In the genomic region with DNA sequence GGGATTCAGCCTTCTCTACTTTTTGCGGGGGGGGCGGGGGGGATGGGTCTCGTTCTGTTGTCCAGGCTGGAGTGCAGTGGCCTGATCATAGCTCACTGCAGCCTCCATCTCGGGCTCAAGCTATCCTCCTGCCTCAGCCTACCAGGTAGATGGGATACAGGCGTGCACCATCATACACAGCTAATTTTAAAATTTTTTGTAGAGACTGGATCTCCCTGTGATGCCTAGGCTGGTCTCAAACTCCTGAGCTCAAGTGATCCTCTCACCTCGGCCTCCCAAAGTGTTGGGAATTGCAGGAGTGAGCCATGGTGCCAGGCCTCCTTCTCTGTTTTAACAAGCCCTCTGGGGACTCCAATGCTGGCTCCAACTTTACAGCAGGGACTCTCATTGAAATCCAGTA, we compare ENCODE assay signal across 9 cellular contexts. TPM values are rescaled to one million over a fixed set of nuclear protein-coding genes. Genes with fewer than 3 reads are reported as not detected.
A peak's percentile ranks its signal among the peaks of the same experiment; 100 is the strongest.
DNase-seq lines count a peak whose midpoint lies in the region; ATAC-seq and TF ChIP-seq lines count a peak whose summit lies in the region.
"Had no signal": no experiment of that assay in that cellular context is flagged by ENCODE, and none has a peak within 500 bp of the region (broad histone marks: within the 10 kb centered on the region; RNA-seq: fewer than 3 reads in every experiment).

No MANE protein-coding gene starts in this region.

- ATAC-seq in activated CD8-positive, alpha-beta memory T cell treated with anti-CD3 and anti-CD28 coated beads, Interleukin-2, amount 10 ng/mL, durations not matched to agents 7 days and 5 days: no peak
- ATAC-seq in stimulated activated effector memory CD8-positive, alpha-beta T cell treated with anti-CD3 and anti-CD28 coated beads, Interleukin-12 subunit alpha, Interleukin-12 subunit beta, amount 100 ng/mL, for 72 hours: no peak
- ATAC-seq in GM18907 (IDR thresholded peaks at IDR 0.05; ENCODE audit: unreplicated experiment): no peak

- no peak for TF ChIP-seq CTCF in WERI-Rb-1 (IDR thresholded peaks at IDR 0.05; ENCODE audit: low read depth, low read length)

- DNase-seq in activated CD8-positive, alpha-beta memory T cell treated with anti-CD3 and anti-CD28 coated beads, Interleukin-2, amount 10 ng/mL, durations not matched to agents 7 days and 5 days: no peak
- DNase-seq in activated CD8-positive, alpha-beta memory T cell treated with anti-CD3 and anti-CD28 coated beads, Interleukin-2, amount 50 U/mL, for 4 hours: no peak
- no peak for DNase-seq in WERI-Rb-1
- DNase-seq in stimulated activated effector memory CD8-positive, alpha-beta T cell treated with anti-CD3 and anti-CD28 coated beads, Interleukin-12 subunit alpha, Interleukin-12 subunit beta, amount 100 ng/mL, for 72 hours (ENCODE audit: low spot score in 2 of 2): no peak
- DNase-seq in HPDE6-E6E7 (ENCODE audit: extremely low spot score): no peak
- no peak for DNase-seq in NCI-H2227 (lab: John Stamatoyannopoulos, UW; ENCODE audit: unreplicated experiment)
- DNase-seq: GF-D8 had no signal

- CTCF ChIA-PET in activated CD8-positive, alpha-beta memory T cell treated with anti-CD3 and anti-CD28 coated beads, Interleukin-2, amount 10 ng/mL, durations not matched to agents 7 days and 5 days (lab: Charles Lee): interaction anchor here (1.0 to 4.4 kb wide), 2 partner anchors 8 to 49 kb away, joined by 3 to 21 read pairs; no protein-coding TSS in a partner anchor

- peaks cover 39% of the 10 kb centered on the region for H3K36me3 Mint-ChIP-seq in activated CD8-positive, alpha-beta memory T cell treated with anti-CD3 and anti-CD28 coated beads, Interleukin-2, amount 10 ng/mL, durations not matched to agents 7 days and 5 days
- H3K36me3 Mint-ChIP-seq in stimulated activated effector memory CD8-positive, alpha-beta T cell treated with anti-CD3 and anti-CD28 coated beads, Interleukin-12 subunit alpha, Interleukin-12 subunit beta, amount 100 ng/mL, for 72 hours: peaks cover 21% of the 10 kb centered on the region

- H3K27me3 ChIP-seq in WERI-Rb-1 (ENCODE audit: insufficient read depth, low read depth, severe bottlenecking): no peaks in the 10 kb centered on the region

- peaks cover 22% of the 10 kb centered on the region for H3K4me1 Mint-ChIP-seq in activated CD8-positive, alpha-beta memory T cell treated with anti-CD3 and anti-CD28 coated beads, Interleukin-2, amount 10 ng/mL, durations not matched to agents 7 days and 5 days
- H3K4me1 Mint-ChIP-seq in stimulated activated effector memory CD8-positive, alpha-beta T cell treated with anti-CD3 and anti-CD28 coated beads, Interleukin-12 subunit alpha, Interleukin-12 subunit beta, amount 100 ng/mL, for 72 hours: peaks cover 37% of the 10 kb centered on the region

- peaks cover 21% of the 10 kb centered on the region for H3K36me3 ChIP-seq in WERI-Rb-1

- no peaks in the 10 kb centered on the region for H3K27me3 Mint-ChIP-seq in activated CD8-positive, alpha-beta memory T cell treated with anti-CD3 and anti-CD28 coated beads, Interleukin-2, amount 10 ng/mL, durations not matched to agents 7 days and 5 days

- peaks cover 30% of the 10 kb centered on the region for H3K9me3 ChIP-seq in WERI-Rb-1 (ENCODE audit: severe bottlenecking)

- no peak overlapping the region for H3K27ac Mint-ChIP-seq in activated CD8-positive, alpha-beta memory T cell treated with anti-CD3 and anti-CD28 coated beads, Interleukin-2, amount 10 ng/mL, durations not matched to agents 7 days and 5 days
- H3K27ac Mint-ChIP-seq in stimulated activated effector memory CD8-positive, alpha-beta T cell treated with anti-CD3 and anti-CD28 coated beads, Interleukin-12 subunit alpha, Interleukin-12 subunit beta, amount 100 ng/mL, for 72 hours: no peak overlapping the region

- H3K27ac ChIP-seq in WERI-Rb-1: no peak overlapping the region

- H3K9me3 Mint-ChIP-seq in activated CD8-positive, alpha-beta memory T cell treated with anti-CD3 and anti-CD28 coated beads, Interleukin-2, amount 10 ng/mL, durations not matched to agents 7 days and 5 days (ENCODE audit: low read depth): peaks cover 38% of the 10 kb centered on the region
- peaks cover 26% of the 10 kb centered on the region for H3K9me3 Mint-ChIP-seq in stimulated activated effector memory CD8-positive, alpha-beta T cell treated with anti-CD3 and anti-CD28 coated beads, Interleukin-12 subunit alpha, Interleukin-12 subunit beta, amount 100 ng/mL, for 72 hours

- H3K4me3 ChIP-seq in WERI-Rb-1 (ENCODE audit: low read depth, low read length) (peak overlapping the region; percentile 75), iPS-11a (ENCODE audit: low read depth, low read length) (peak overlapping the region; percentile 65)

- peak overlapping the region; percentile 65 for H3K4me3 Mint-ChIP-seq in activated CD8-positive, alpha-beta memory T cell treated with anti-CD3 and anti-CD28 coated beads, Interleukin-2, amount 10 ng/mL, durations not matched to agents 7 days and 5 days
- peak overlapping the region; percentile 97 for H3K4me3 Mint-ChIP-seq in stimulated activated effector memory CD8-positive, alpha-beta T cell treated with anti-CD3 and anti-CD28 coated beads, Interleukin-12 subunit alpha, Interleukin-12 subunit beta, amount 100 ng/mL, for 72 hours

RNA-seq across cellular contexts. Expression of a gene that starts 0.6 kb away (rescaled TPM):
- total RNA-seq in activated CD8-positive, alpha-beta memory T cell treated with anti-CD3 and anti-CD28 coated beads, Interleukin-2, amount 10 ng/mL, durations not matched to agents 7 days and 5 days: 10 to 100 TPM; 13.5 to 15.3 TPM

RNA-seq across cellular contexts. Expression of a gene that starts 35.5 kb away (rescaled TPM):
- 100 to 1,000 TPM; 109 to 127 TPM for total RNA-seq in activated CD8-positive, alpha-beta memory T cell treated with anti-CD3 and anti-CD28 coated beads, Interleukin-2, amount 10 ng/mL, durations not matched to agents 7 days and 5 days

RNA-seq across cellular contexts. Expression of a gene that starts 37.9 kb away (rescaled TPM):
- total RNA-seq in activated CD8-positive, alpha-beta memory T cell treated with anti-CD3 and anti-CD28 coated beads, Interleukin-2, amount 10 ng/mL, durations not matched to agents 7 days and 5 days: 1 to 10 TPM; 2.7 TPM
